14 cellular contexts compared by ENCODE assay signal in genomic region chr9:95373069-95373681, GRCh38. TPM values are rescaled to one million over a fixed set of nuclear protein-coding genes. Genes with fewer than 3 reads are reported as not detected.
A peak's percentile ranks its signal among the peaks of the same experiment; 100 is the strongest.
DNase-seq lines count a peak whose midpoint lies in the region; TF ChIP-seq lines count a peak whose summit lies in the region.
"Had no signal": no experiment of that assay in that cellular context is flagged by ENCODE, and none has a peak within 500 bp of the region (broad histone marks: within the 10 kb centered on the region; RNA-seq: fewer than 3 reads in every experiment).

No MANE protein-coding gene starts in this region.

- no peaks in the 10 kb centered on the region for H3K36me3 ChIP-seq in MG63

- intact Hi-C loops in posterior cingulate gyrus (cut with DNase I), result no loop called here

- in situ Hi-C loops in G401 (cut with HindIII; ENCODE audit: low sequenced_read_pairs), result no loop called here

- no peaks in the 10 kb centered on the region for H3K27me3 ChIP-seq in MG63

- H3K4me3 ChIP-seq in MG63, result no peak overlapping the region
- H3K4me3 ChIP-seq in fibroblast of villous mesenchyme (ENCODE audit: low read depth, low read length), result no peak overlapping the region

- DNase-seq in COR-L47 (lab: John Stamatoyannopoulos, UW) (peak; percentile 75), MG63 (peak; percentile 61), NCI-H774 (lab: John Stamatoyannopoulos, UW) (peak; percentile 46), fibroblast of villous mesenchyme (ENCODE audit: low read depth) (peak; percentile 40), middle frontal gyrus (ENCODE audit: extremely low spot score, low spot score) (no peak), G401 (ENCODE audit: low spot score) (no peak), T-helper 1 cell (no peak), posterior cingulate gyrus (no peak)
- DNase-seq: activated B cell treated with CpG ODN at 0.5 μM for 24 hours; activated T-cell treated with anti-CD3 and anti-CD28 coated beads, Interleukin-2, amount 50 U/mL, for 48 hours; NCI-H146; Right ventricle myocardium superior; stimulated activated CD4-positive, alpha-beta T cell treated with anti-CD3 and anti-CD28 coated beads, Interleukin-4, amount 100 ng/mL, for 1 hour; stimulated activated naive CD4-positive, alpha-beta T cell treated with Interleukin-2 at 50 U/mL for 16 hours had no signal

- H3K9me3 ChIP-seq in MG63, result no peaks in the 10 kb centered on the region

- TF ChIP-seq CTCF in fibroblast of villous mesenchyme (IDR thresholded peaks at IDR 0.05; ENCODE audit: insufficient read depth, low read depth, low read length), result no peak

RNA-seq across cellular contexts. Expression of gene FANCC, which starts 55.7 kb away (rescaled TPM):
- 10.7 and 22.2 TPM in 2 replicates for total RNA-seq in MG63 (2014; rRNA removed; shearing (Covaris generic); ENCODE audit: low replicate concordance)
- total RNA-seq in fibroblast of villous mesenchyme, result 3.9 and 7.8 TPM in 2 replicates
- total RNA-seq in G401 (2014; rRNA removed; shearing (Covaris generic)), result 11.8 and 23.6 TPM in 2 replicates

Comparison
In these comparisons a context has a peak if more than half of its experiments do, and no peak if none do; other contexts are left out.
1. DNase-seq: peak in COR-L47 (single experiment), MG63 (single experiment), NCI-H774 (single experiment) and fibroblast of villous mesenchyme (single experiment); none in middle frontal gyrus (single experiment), G401 (single experiment), T-helper 1 cell (0 of 5) and posterior cingulate gyrus (0 of 10).